Comparison of ENCODE assay signal across 15 cellular contexts in the genomic region with DNA sequence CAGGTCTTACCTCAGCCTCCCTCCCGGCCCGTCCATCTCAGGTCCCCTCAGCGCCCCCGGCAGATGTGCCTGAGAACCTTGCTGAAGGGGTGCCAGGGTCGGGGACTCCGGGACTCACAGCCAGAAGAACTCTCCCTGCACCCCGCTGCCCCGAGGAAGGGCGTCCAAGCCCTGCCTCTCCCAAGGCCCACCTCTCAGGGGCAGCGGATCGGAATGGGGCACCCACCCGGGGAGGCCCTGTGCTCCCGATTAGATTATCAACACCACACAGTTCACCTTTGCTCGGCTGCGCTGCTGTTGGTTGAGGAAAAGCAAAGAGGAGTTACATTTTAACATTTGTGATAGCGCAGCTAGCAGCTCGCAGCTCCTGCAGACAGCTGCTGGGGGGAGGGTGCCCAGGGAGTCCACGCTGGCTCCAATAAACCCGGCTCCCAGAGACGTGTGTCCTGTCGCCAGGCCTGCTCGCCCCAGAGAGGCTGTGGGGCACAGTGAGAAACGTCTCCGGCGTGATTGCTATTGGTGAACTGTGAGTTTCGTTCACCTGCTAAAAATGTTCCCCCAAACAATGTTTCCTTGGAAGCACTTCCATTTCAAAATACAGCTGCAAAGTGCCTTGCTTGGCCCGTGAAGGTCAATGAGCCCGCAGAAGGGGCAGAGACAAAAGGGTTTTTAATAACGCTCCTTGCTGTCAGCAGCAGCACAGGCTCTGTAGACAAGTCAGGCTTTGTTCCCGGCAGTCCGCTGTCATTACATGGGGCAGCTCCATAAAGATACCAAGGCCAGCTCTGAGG. TPM values are rescaled to one million over a fixed set of nuclear protein-coding genes. Genes with fewer than 3 reads are reported as not detected.
A peak's percentile ranks its signal among the peaks of the same experiment; 100 is the strongest.
DNase-seq lines count a peak whose midpoint lies in the region; ATAC-seq and TF ChIP-seq lines count a peak whose summit lies in the region.
"Had no signal": no experiment of that assay in that cellular context is flagged by ENCODE, and none has a peak within 500 bp of the region (broad histone marks: within the 10 kb centered on the region; RNA-seq: fewer than 3 reads in every experiment).

No MANE protein-coding gene starts in this region.

- ATAC-seq in GM18520 (IDR thresholded peaks at IDR 0.05; ENCODE audit: unreplicated experiment) (no peak), GM19324 (IDR thresholded peaks at IDR 0.05; ENCODE audit: low FRiP score, unreplicated experiment) (no peak)

- TF ChIP-seq POLR2A in erythroblast (IDR thresholded peaks at IDR 0.05; ENCODE audit: low read length): no peak

- peak; percentile 40 for DNase-seq in DMS53 (lab: John Stamatoyannopoulos, UW)
- DNase-seq in DMS53 treated with DMSO at 0.1 percent for 48 hours (lab: John Stamatoyannopoulos, UW; ENCODE audit: unreplicated experiment): no peak
- peak; percentile 50 for DNase-seq in epidermal melanocyte (ENCODE audit: insufficient read length, low spot score)
- peak; percentile 85 for DNase-seq in mesenteric fat pad (ENCODE audit: low spot score)
- DNase-seq in superior temporal gyrus (ENCODE audit: extremely low spot score): peak; percentile 84
- no peak for DNase-seq in erythroblast (lab: John Stamatoyannopoulos, UW)
- DNase-seq: foreskin fibroblast; HFFc6; Karpas-422; NCI-H345; RPMI8226; stimulated activated CD8-positive, alpha-beta memory T cell treated with anti-CD3 and anti-CD28 coated beads, Interleukin-4, amount 100 ng/mL, for 48 hours had no signal

RNA-seq across cellular contexts. Expression of a gene that starts 18.6 kb away (rescaled TPM):
- 0.32 TPM for total RNA-seq in mesenteric fat pad
- total RNA-seq: HFFc6, mononuclear cell had no signal

RNA-seq across cellular contexts. Expression of a gene that starts 42.4 kb away (rescaled TPM):
- total RNA-seq in mesenteric fat pad: not detected
- total RNA-seq: HFFc6, mononuclear cell had no signal

Comparison
In these comparisons a context has a peak if more than half of its experiments do, and no peak if none do; other contexts are left out.
1. DNase-seq: peak in DMS53 (single experiment), epidermal melanocyte (single experiment), mesenteric fat pad (single experiment) and superior temporal gyrus (single experiment); none in DMS53 treated with DMSO at 0.1 percent for 48 hours (single experiment) and erythroblast (0 of 2).